25 cellular contexts compared by ENCODE assay signal in genomic region chr3:14785207-14786155, GRCh38. TPM values are rescaled to one million over a fixed set of nuclear protein-coding genes. Genes with fewer than 3 reads are reported as not detected.
"Had no signal": no experiment of that assay in that cellular context is flagged by ENCODE, and none has a peak within 500 bp of the region (broad histone marks: within the 10 kb centered on the region; RNA-seq: fewer than 3 reads in every experiment).

No MANE protein-coding gene starts in this region.

- DNase-seq: activated CD4-positive, alpha-beta T cell treated with anti-CD3 and anti-CD28 coated beads for 1 hour; activated CD4-positive, alpha-beta T cell treated with anti-CD3 and anti-CD28 coated beads, Interleukin-2, amount 50 U/mL, for 1 hour; activated CD8-positive, alpha-beta T cell treated with anti-CD3 and anti-CD28 coated beads, Interleukin-2, amount 10 ng/mL, durations not matched to agents 7 days and 5 days; activated gamma-delta T cell treated with Interleukin-2 at 50 U/mL for 16 hours; activated T-cell treated with anti-CD3 and anti-CD28 coated beads, Interleukin-2, amount 50 U/mL, for 1 hour; brain microvascular endothelial cell; central memory CD4-positive, alpha-beta T cell; effector memory CD8-positive, alpha-beta T cell; head of caudate nucleus; hypothalamus; naive thymus-derived CD4-positive, alpha-beta T cell; ovary; psoas muscle; stimulated activated CD4-positive, alpha-beta T cell treated with anti-CD3 and anti-CD28 coated beads, Interleukin-2, amount 100 ng/mL, for 24 hours; stimulated activated naive CD8-positive, alpha-beta T cell treated with anti-CD3 and anti-CD28 coated beads, Interleukin-15, amount 100 ng/mL, for 72 hours; T-cell; uterus had no signal

- H3K27me3 ChIP-seq: brain microvascular endothelial cell, ovary, right atrium auricular region, tibial nerve, uterus had no signal

- H3K36me3 ChIP-seq: brain microvascular endothelial cell, esophagus muscularis mucosa, ovary, right atrium auricular region, tibial nerve, uterus had no signal

- H3K4me3 ChIP-seq: dorsolateral prefrontal cortex, esophagus muscularis mucosa, lung, ovary, psoas muscle, right atrium auricular region, skin epidermis, tibial nerve, uterus had no signal

- H3K4me3 Mint-ChIP-seq: activated CD8-positive, alpha-beta T cell treated with anti-CD3 and anti-CD28 coated beads, Interleukin-2, amount 10 ng/mL, durations not matched to agents 7 days and 5 days; effector memory CD8-positive, alpha-beta T cell; stimulated activated effector memory CD8-positive, alpha-beta T cell treated with anti-CD3 and anti-CD28 coated beads, Interleukin-12 subunit alpha, Interleukin-12 subunit beta, amount 100 ng/mL, for 72 hours; stimulated activated naive CD8-positive, alpha-beta T cell treated with anti-CD3 and anti-CD28 coated beads, Interleukin-15, amount 100 ng/mL, for 72 hours; T-cell had no signal

- H3K27ac Mint-ChIP-seq: activated CD8-positive, alpha-beta T cell treated with anti-CD3 and anti-CD28 coated beads, Interleukin-2, amount 10 ng/mL, durations not matched to agents 7 days and 5 days; activated naive CD4-positive, alpha-beta T cell treated with anti-CD3 and anti-CD28 coated beads, Interleukin-2, amount 50 U/mL, for 72 hours; effector memory CD8-positive, alpha-beta T cell; naive thymus-derived CD4-positive, alpha-beta T cell; stimulated activated effector memory CD8-positive, alpha-beta T cell treated with anti-CD3 and anti-CD28 coated beads, Interleukin-12 subunit alpha, Interleukin-12 subunit beta, amount 100 ng/mL, for 72 hours; stimulated activated naive CD8-positive, alpha-beta T cell treated with anti-CD3 and anti-CD28 coated beads, Interleukin-15, amount 100 ng/mL, for 72 hours; T-cell had no signal

- H3K9me3 ChIP-seq: esophagus muscularis mucosa, ovary, psoas muscle, right atrium auricular region, tibial nerve, uterus had no signal

- H3K9me3 Mint-ChIP-seq: activated naive CD4-positive, alpha-beta T cell treated with anti-CD3 and anti-CD28 coated beads, Interleukin-2, amount 50 U/mL, for 72 hours; effector memory CD8-positive, alpha-beta T cell; naive thymus-derived CD4-positive, alpha-beta T cell; stimulated activated effector memory CD8-positive, alpha-beta T cell treated with anti-CD3 and anti-CD28 coated beads, Interleukin-12 subunit alpha, Interleukin-12 subunit beta, amount 100 ng/mL, for 72 hours; stimulated activated naive CD8-positive, alpha-beta T cell treated with anti-CD3 and anti-CD28 coated beads, Interleukin-15, amount 100 ng/mL, for 72 hours; T-cell had no signal

- H3K27ac ChIP-seq: brain microvascular endothelial cell, dorsolateral prefrontal cortex, esophagus muscularis mucosa, ovary, psoas muscle, right atrium auricular region, skin epidermis, tibial nerve, uterus had no signal

- H3K4me1 Mint-ChIP-seq: stimulated activated effector memory CD8-positive, alpha-beta T cell treated with anti-CD3 and anti-CD28 coated beads, Interleukin-12 subunit alpha, Interleukin-12 subunit beta, amount 100 ng/mL, for 72 hours; stimulated activated naive CD8-positive, alpha-beta T cell treated with anti-CD3 and anti-CD28 coated beads, Interleukin-15, amount 100 ng/mL, for 72 hours; T-cell had no signal

- H3K4me1 ChIP-seq: esophagus muscularis mucosa, psoas muscle, right atrium auricular region, tibial nerve, uterus had no signal

- ATAC-seq: activated CD8-positive, alpha-beta T cell treated with anti-CD3 and anti-CD28 coated beads, Interleukin-2, amount 10 ng/mL, durations not matched to agents 7 days and 5 days; activated naive CD4-positive, alpha-beta T cell treated with anti-CD3 and anti-CD28 coated beads, Interleukin-2, amount 50 U/mL, for 72 hours; effector memory CD8-positive, alpha-beta T cell; naive thymus-derived CD4-positive, alpha-beta T cell; psoas muscle; stimulated activated effector memory CD8-positive, alpha-beta T cell treated with anti-CD3 and anti-CD28 coated beads, Interleukin-12 subunit alpha, Interleukin-12 subunit beta, amount 100 ng/mL, for 72 hours; stimulated activated naive CD8-positive, alpha-beta T cell treated with anti-CD3 and anti-CD28 coated beads, Interleukin-15, amount 100 ng/mL, for 72 hours; T-cell had no signal

- H3K36me3 Mint-ChIP-seq: activated naive CD4-positive, alpha-beta T cell treated with anti-CD3 and anti-CD28 coated beads, Interleukin-2, amount 50 U/mL, for 72 hours; naive thymus-derived CD4-positive, alpha-beta T cell; stimulated activated effector memory CD8-positive, alpha-beta T cell treated with anti-CD3 and anti-CD28 coated beads, Interleukin-12 subunit alpha, Interleukin-12 subunit beta, amount 100 ng/mL, for 72 hours; T-cell had no signal

RNA-seq across cellular contexts. Expression of gene FGD5, which starts 33.3 kb away (rescaled TPM):
- total RNA-seq: activated naive CD4-positive, alpha-beta T cell treated with anti-CD3 and anti-CD28 coated beads, Interleukin-2, amount 50 U/mL, for 72 hours had no signal
- polyA plus RNA-seq: naive thymus-derived CD4-positive, alpha-beta T cell had no signal
